In genomic region chr4:185685804-185686203, GRCh38 we compare ENCODE assay signal across 15 cellular contexts.
"Had no signal": no experiment of that assay in that cellular context is flagged by ENCODE, and none has a peak within 500 bp of the region (broad histone marks: within the 10 kb centered on the region; RNA-seq: fewer than 3 reads in every experiment).

No MANE protein-coding gene starts in this region.

- H3K27ac ChIP-seq: lower lobe of right lung, prostate gland, testis, VCaP had no signal

- H3K36me3 ChIP-seq: lower lobe of right lung, prostate gland had no signal

- DNase-seq: activated CD4-positive, alpha-beta T cell treated with anti-CD3 and anti-CD28 coated beads, Interleukin-2, amount 50 U/mL, for 48 hours; activated naive CD4-positive, alpha-beta T cell treated with anti-CD3 and anti-CD28 coated beads for 36 hours; activated naive CD8-positive, alpha-beta T cell treated with anti-CD3 and anti-CD28 coated beads, Interleukin-2, amount 50 U/mL, for 24 hours; foreskin fibroblast; glutamatergic neuron; immature natural killer cell; lower lobe of right lung; stimulated activated CD4-positive, alpha-beta T cell treated with anti-CD3 and anti-CD28 coated beads, Interleukin-12 subunit alpha, Interleukin-12 subunit beta, amount 100 ng/mL, for 4 hours; stimulated activated CD4-positive, alpha-beta T cell treated with anti-CD3 and anti-CD28 coated beads, Interleukin-2, amount 100 ng/mL, for 24 hours; stomach; T-helper 1 cell; testis had no signal

- H3K9me3 ChIP-seq: lower lobe of right lung, prostate gland, stomach, testis had no signal

- H3K27me3 ChIP-seq: stomach, testis had no signal

- H3K4me1 ChIP-seq: lower lobe of right lung, prostate gland, testis had no signal

- H3K4me1 Mint-ChIP-seq: activated naive CD8-positive, alpha-beta T cell treated with anti-CD3 and anti-CD28 coated beads, Interleukin-2, amount 50 U/mL, for 24 hours; immature natural killer cell had no signal

- H3K4me3 Mint-ChIP-seq: activated naive CD4-positive, alpha-beta T cell treated with anti-CD3 and anti-CD28 coated beads for 36 hours; activated naive CD8-positive, alpha-beta T cell treated with anti-CD3 and anti-CD28 coated beads, Interleukin-2, amount 50 U/mL, for 24 hours; immature natural killer cell had no signal

- H3K9me3 Mint-ChIP-seq: activated naive CD4-positive, alpha-beta T cell treated with anti-CD3 and anti-CD28 coated beads for 36 hours; activated naive CD8-positive, alpha-beta T cell treated with anti-CD3 and anti-CD28 coated beads, Interleukin-2, amount 50 U/mL, for 24 hours; activated T-helper 2 cell treated with anti-CD3 and anti-CD28 coated beads, Interferon-gamma antibody, Interleukin-2, Interleukin-4, amounts not matched to agents 10 μg/mL and 5 μg/mL and 100 μg/mL, durations not matched to agents 14 hours and 24 hours and 36 hours; immature natural killer cell had no signal

- H3K36me3 Mint-ChIP-seq: immature natural killer cell had no signal

- H3K27ac Mint-ChIP-seq: activated naive CD4-positive, alpha-beta T cell treated with anti-CD3 and anti-CD28 coated beads for 36 hours; activated naive CD8-positive, alpha-beta T cell treated with anti-CD3 and anti-CD28 coated beads, Interleukin-2, amount 50 U/mL, for 24 hours; activated T-helper 2 cell treated with anti-CD3 and anti-CD28 coated beads, Interferon-gamma antibody, Interleukin-2, Interleukin-4, amounts not matched to agents 10 μg/mL and 5 μg/mL and 100 μg/mL, durations not matched to agents 14 hours and 24 hours and 36 hours; immature natural killer cell had no signal

- ATAC-seq: activated naive CD8-positive, alpha-beta T cell treated with anti-CD3 and anti-CD28 coated beads, Interleukin-2, amount 50 U/mL, for 24 hours; lower lobe of right lung had no signal

- H3K4me3 ChIP-seq: lower lobe of right lung, prostate gland, stomach, testis had no signal
